In genomic region chr4:122152699-122153328, GRCh38 we compare ENCODE assay signal across 8 cellular contexts. TPM values are rescaled to one million over a fixed set of nuclear protein-coding genes. Genes with fewer than 3 reads are reported as not detected.
DNase-seq lines count a peak whose midpoint lies in the region; ATAC-seq and TF ChIP-seq lines count a peak whose summit lies in the region.

No MANE protein-coding gene starts in this region.

- H3K4me3 Mint-ChIP-seq in activated CD4-positive, alpha-beta memory T cell treated with anti-CD3 and anti-CD28 coated beads, Interleukin-2, amount 10 ng/mL, durations not matched to agents 7 days and 5 days: peak overlapping the region; percentile 80

- whole genome bisulfite sequencing in suprapubic skin: 3% methylated on average over 13 of the region's 20 CpGs

- peaks cover 39% of the 10 kb centered on the region for H3K36me3 Mint-ChIP-seq in activated CD4-positive, alpha-beta memory T cell treated with anti-CD3 and anti-CD28 coated beads, Interleukin-2, amount 10 ng/mL, durations not matched to agents 7 days and 5 days (ENCODE audit: low read depth)

- H3K27me3 ChIP-seq in mucosa of rectum (ENCODE audit: control insufficient read depth in 2 of 2, insufficient read depth in 2 of 2, low read length in 2 of 2): no peaks in the 10 kb centered on the region
- H3K27me3 ChIP-seq in suprapubic skin: no peaks in the 10 kb centered on the region

- no peak for TF ChIP-seq POLR2A in erythroblast (IDR thresholded peaks at IDR 0.05; ENCODE audit: low read length)
- no peak for TF ChIP-seq POLR2A in suprapubic skin (IDR thresholded peaks at IDR 0.05)

- peak overlapping the region; percentile 86 to 96 for H3K9ac ChIP-seq in mucosa of rectum (ENCODE audit: low read depth in 1 of 2, low read length in 2 of 2)

- no peaks in the 10 kb centered on the region for H3K27me3 Mint-ChIP-seq in activated CD4-positive, alpha-beta memory T cell treated with anti-CD3 and anti-CD28 coated beads, Interleukin-2, amount 10 ng/mL, durations not matched to agents 7 days and 5 days

- peaks cover 12 to 15% of the 10 kb centered on the region in 2 donors for H3K36me3 ChIP-seq in mucosa of rectum (ENCODE audit: control insufficient read depth in 2 of 2, insufficient read depth in 2 of 2, low read length in 2 of 2)
- H3K36me3 ChIP-seq in suprapubic skin: peaks cover 9% of the 10 kb centered on the region

- H3K27ac ChIP-seq in mucosa of rectum (ENCODE audit: low read depth in 2 of 2, low read length in 2 of 2) (peak overlapping the region; percentile 94 to 95), suprapubic skin (peak overlapping the region; percentile 86)

- no peak for TF ChIP-seq EP300 in suprapubic skin (IDR thresholded peaks at IDR 0.05)

- peaks cover 58% of the 10 kb centered on the region for H3K4me1 Mint-ChIP-seq in activated CD4-positive, alpha-beta memory T cell treated with anti-CD3 and anti-CD28 coated beads, Interleukin-2, amount 10 ng/mL, durations not matched to agents 7 days and 5 days

- DNase-seq in NCI-H510A treated with DMSO at 0.1 percent for 48 hours (lab: John Stamatoyannopoulos, UW): peak; percentile 37
- no peak for DNase-seq in NCI-H510A (lab: John Stamatoyannopoulos, UW)
- DNase-seq in NCI-H1092 (lab: John Stamatoyannopoulos, UW): peak; percentile 2
- peak; percentile 51 for DNase-seq in activated CD4-positive, alpha-beta memory T cell treated with anti-CD3 and anti-CD28 coated beads, Interleukin-2, amount 10 ng/mL, durations not matched to agents 7 days and 5 days
- peak; percentile 65 to 72 for DNase-seq in erythroblast (lab: John Stamatoyannopoulos, UW)
- peak; percentile 65 to 80 for DNase-seq in suprapubic skin (ENCODE audit: low spot score in 2 of 2)

- CTCF ChIA-PET in activated CD4-positive, alpha-beta memory T cell treated with anti-CD3 and anti-CD28 coated beads, Interleukin-2, amount 10 ng/mL, durations not matched to agents 7 days and 5 days (lab: Charles Lee): interaction anchor here (1.4 to 1.5 kb wide), 2 partner anchors 35 to 203 kb away, joined by 4 read pairs; no protein-coding TSS in a partner anchor

- POLR2A ChIA-PET in activated CD4-positive, alpha-beta memory T cell treated with anti-CD3 and anti-CD28 coated beads, Interleukin-2, amount 10 ng/mL, durations not matched to agents 7 days and 5 days (lab: Charles Lee): interaction anchor here (0.9 to 2.3 kb wide), 5 partner anchors 22 to 353 kb away, joined by 3 to 14 read pairs (median 5); no protein-coding TSS in a partner anchor

- no peaks in the 10 kb centered on the region for H3K9me3 ChIP-seq in mucosa of rectum (ENCODE audit: control insufficient read depth in 2 of 2, low read length in 2 of 2)
- no peaks in the 10 kb centered on the region for H3K9me3 ChIP-seq in suprapubic skin

- H3K9me3 Mint-ChIP-seq in activated CD4-positive, alpha-beta memory T cell treated with anti-CD3 and anti-CD28 coated beads, Interleukin-2, amount 10 ng/mL, durations not matched to agents 7 days and 5 days: no peaks in the 10 kb centered on the region

- H3K27ac Mint-ChIP-seq in activated CD4-positive, alpha-beta memory T cell treated with anti-CD3 and anti-CD28 coated beads, Interleukin-2, amount 10 ng/mL, durations not matched to agents 7 days and 5 days: peak overlapping the region; percentile 85

- H3K4me1 ChIP-seq in mucosa of rectum (ENCODE audit: control insufficient read depth in 2 of 2, insufficient read depth in 2 of 2, low read length in 2 of 2) (peaks cover 9 to 13% of the 10 kb centered on the region in 2 donors), suprapubic skin (peaks cover 28% of the 10 kb centered on the region)

- no peak for TF ChIP-seq CTCF in suprapubic skin (IDR thresholded peaks at IDR 0.05)

- H3K4me3 ChIP-seq in mucosa of rectum (ENCODE audit: low read length in 2 of 2): peak overlapping the region; percentile 82 to 94
- peak overlapping the region; percentile 68 for H3K4me3 ChIP-seq in suprapubic skin

- peak; percentile 22 for ATAC-seq in HG02623 (IDR thresholded peaks at IDR 0.05; ENCODE audit: unreplicated experiment)

RNA-seq across cellular contexts. Expression of gene BLTP1, which starts 0.7 kb away (rescaled TPM):
- 10 to 100 TPM; 39.2 to 45.3 TPM for total RNA-seq in activated CD4-positive, alpha-beta memory T cell treated with anti-CD3 and anti-CD28 coated beads, Interleukin-2, amount 10 ng/mL, durations not matched to agents 7 days and 5 days
- 100 to 1,000 TPM in 1 of 4 donors, 10 to 100 TPM in 3; 58.7 to 167 (median 82.8) TPM for total RNA-seq in suprapubic skin
